8 cellular contexts compared by ENCODE assay signal in the genomic region with DNA sequence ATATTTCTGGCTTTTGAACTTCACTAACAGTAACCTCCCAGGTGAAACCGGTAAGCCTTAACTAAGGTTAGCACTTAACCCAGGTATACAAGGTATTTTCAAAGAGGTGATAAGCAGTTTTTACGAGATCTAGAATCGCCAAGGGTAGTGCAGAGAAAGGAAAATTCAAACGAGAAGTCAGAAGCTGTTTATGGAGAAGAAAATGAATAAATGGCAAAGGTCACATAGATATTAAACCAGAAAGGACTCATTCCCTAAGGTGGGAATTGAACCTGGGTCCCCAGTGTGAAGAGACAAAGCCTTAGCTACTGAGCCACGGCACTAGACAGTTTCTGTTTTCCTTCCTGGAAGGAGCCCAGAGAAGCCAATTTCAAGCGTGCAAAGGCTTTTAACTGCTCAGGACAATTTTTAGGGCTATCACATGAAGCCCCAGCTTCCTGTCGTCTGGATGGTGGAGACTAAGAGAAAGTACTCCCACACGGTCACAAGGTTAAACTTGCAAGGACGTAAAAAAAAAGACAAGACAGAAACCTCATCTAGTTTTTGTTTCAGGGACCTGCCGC. TPM values are rescaled to one million over a fixed set of nuclear protein-coding genes. Genes with fewer than 3 reads are reported as not detected.
DNase-seq lines count a peak whose midpoint lies in the region; ATAC-seq and TF ChIP-seq lines count a peak whose summit lies in the region.

No MANE protein-coding gene starts in this region.

- DNase-seq in G401 (ENCODE audit: low spot score) (peak; percentile 41), SK-MEL-5 (ENCODE audit: low read depth, low spot score) (peak; percentile 98), colonic mucosa (peak; percentile 75), middle frontal gyrus (ENCODE audit: extremely low spot score, low spot score) (no peak), posterior vena cava (ENCODE audit: low spot score) (no peak), GM23338 (ENCODE audit: low spot score) (no peak)

- peaks cover 26% of the 10 kb centered on the region for H3K4me1 ChIP-seq in colonic mucosa
- peaks cover 20% of the 10 kb centered on the region for H3K4me1 ChIP-seq in GM23338 (ENCODE audit: insufficient read depth)

- H3K9me2 ChIP-seq in GM23338 (ENCODE audit: insufficient read depth), result no peaks in the 10 kb centered on the region

- peaks cover 23% of the 10 kb centered on the region for H3K9me3 Mint-ChIP-seq in GM23338

- peaks cover 26% of the 10 kb centered on the region for H3K4me1 Mint-ChIP-seq in GM23338

- peak overlapping the region in 1 of 2 donors; percentile 63 for H3K9ac ChIP-seq in colonic mucosa (ENCODE audit: low read depth in 2 of 2, low read length in 2 of 2)

- no peaks in the 10 kb centered on the region for H3K9me3 ChIP-seq in colonic mucosa

- no peak overlapping the region for H3K4me3 Mint-ChIP-seq in GM23338

- no peak overlapping the region for H3K27ac Mint-ChIP-seq in GM23338

- H3K27ac ChIP-seq in colonic mucosa (peak overlapping the region; percentile 56), skin epidermis (peak overlapping the region in 11 of 21 experiments; percentile 13 to 77 (median 51)), GM23338 (ENCODE audit: low read depth) (no peak overlapping the region)

- TF ChIP-seq CTCF in colonic mucosa (IDR thresholded peaks at IDR 0.05) (no peak), GM23338 (conservative IDR thresholded peaks at IDR 0.05; ENCODE audit: low read depth in 2 of 2) (no peak)

- ATAC-seq in GM23338 (no peak), HG03095 (IDR thresholded peaks at IDR 0.05; ENCODE audit: unreplicated experiment) (no peak)

- H2AFZ ChIP-seq in GM23338, result no peak overlapping the region

- intact Hi-C loops in colonic mucosa (cut with DNase I) (no loop called here), posterior vena cava (cut with DNase I) (no loop called here)

- H3K79me2 ChIP-seq in GM23338 (replicated peaks; ENCODE audit: insufficient read depth), result no peaks in the 10 kb centered on the region

- in situ Hi-C loops in G401 (cut with HindIII; ENCODE audit: low sequenced_read_pairs) (no loop called here), SK-MEL-5 (cut with HindIII; ENCODE audit: low pct_unique_long_range_greater_than_20kb, low sequenced_read_pairs) (loop anchor here (25.0 kb wide), 1 partner anchor 131 kb away; a partner anchor contains a TSS)

- H3K4me3 ChIP-seq in colonic mucosa, result no peak overlapping the region
- H3K4me3 ChIP-seq in skin epidermis, result no peak overlapping the region
- no peak overlapping the region for H3K4me3 ChIP-seq in GM23338

- H3F3A ChIP-seq in GM23338 (replicated peaks; ENCODE audit: low read depth), result peaks cover under 1% of the 10 kb centered on the region; the same call in 1 of the 2 replicates

- no peak overlapping the region for H3K4me2 ChIP-seq in GM23338

- no peaks in the 10 kb centered on the region for H4K20me1 ChIP-seq in GM23338 (replicated peaks; ENCODE audit: insufficient read depth)

- H3K27me3 ChIP-seq in colonic mucosa (no peaks in the 10 kb centered on the region), GM23338 (ENCODE audit: insufficient read depth) (no peaks in the 10 kb centered on the region)

- H3K27me3 Mint-ChIP-seq in GM23338 (ENCODE audit: insufficient read depth, low read depth, poor library complexity), result peaks cover 5% of the 10 kb centered on the region

- H3K36me3 Mint-ChIP-seq in GM23338 (ENCODE audit: low read depth), result peaks cover 39% of the 10 kb centered on the region

- H3K36me3 ChIP-seq in colonic mucosa (no peaks in the 10 kb centered on the region), GM23338 (ENCODE audit: insufficient read depth) (peaks cover 5% of the 10 kb centered on the region; the same call in 1 of the 2 replicates)

TF ChIP-seq in GM23338, 12 proteins besides CTCF, POLR2A, EP300 and RAD21 (continues in another document):
- TF ChIP-seq STAT1 (IDR thresholded peaks at IDR 0.05; ENCODE audit: unreplicated experiment) (no peak), POLR2AphosphoS5 (IDR thresholded peaks at IDR 0.05; ENCODE audit: low read depth) (no peak), ZNF114 (CRISPR knock-in tag; IDR thresholded peaks at IDR 0.05) (no peak), EZH2phosphoT487 (IDR thresholded peaks at IDR 0.05; ENCODE audit: unreplicated experiment) (no peak), NANOG (IDR thresholded peaks at IDR 0.05; ENCODE audit: borderline replicate concordance) (no peak), EZH2 (IDR thresholded peaks at IDR 0.05; ENCODE audit: low read depth, unreplicated experiment) (no peak), JUNB (IDR thresholded peaks at IDR 0.05; ENCODE audit: unreplicated experiment) (no peak)
- TF ChIP-seq, protein P1, sequence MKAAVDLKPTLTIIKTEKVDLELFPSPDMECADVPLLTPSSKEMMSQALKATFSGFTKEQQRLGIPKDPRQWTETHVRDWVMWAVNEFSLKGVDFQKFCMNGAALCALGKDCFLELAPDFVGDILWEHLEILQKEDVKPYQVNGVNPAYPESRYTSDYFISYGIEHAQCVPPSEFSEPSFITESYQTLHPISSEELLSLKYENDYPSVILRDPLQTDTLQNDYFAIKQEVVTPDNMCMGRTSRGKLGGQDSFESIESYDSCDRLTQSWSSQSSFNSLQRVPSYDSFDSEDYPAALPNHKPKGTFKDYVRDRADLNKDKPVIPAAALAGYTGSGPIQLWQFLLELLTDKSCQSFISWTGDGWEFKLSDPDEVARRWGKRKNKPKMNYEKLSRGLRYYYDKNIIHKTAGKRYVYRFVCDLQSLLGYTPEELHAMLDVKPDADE (IDR thresholded peaks at IDR 0.05), result no peak

RNA-seq across cellular contexts. Expression of a gene that starts 5.7 kb away (rescaled TPM):
- 5.0 and 6.7 TPM in 2 replicates for total RNA-seq in G401 (2014; rRNA removed; shearing (Covaris generic))
- total RNA-seq in SK-MEL-5 (2014; rRNA removed; shearing (Covaris generic)), result 5.9 and 7.6 TPM in 2 replicates
- polyA plus RNA-seq in SK-MEL-5 (2015; cell fraction: cytosol; rRNA removed), result 14.7 and 17.1 TPM in 2 replicates
- polyA plus RNA-seq in SK-MEL-5 (2015; cell fraction: nucleus; rRNA removed), result 41.9 and 49.4 TPM in 2 replicates
- total RNA-seq in colonic mucosa (10 to 100 TPM in 1 of 2 donors, 1 to 10 TPM in 1; 9.3 to 16.7 TPM), posterior vena cava (1 to 10 TPM; 1.8 to 6.3 TPM)
- 2.3 and 2.6 TPM in 2 replicates for total RNA-seq in GM23338 (2014; rRNA removed; shearing (Covaris generic))
- 0.97 and 1.7 TPM in 2 replicates for polyA plus RNA-seq in GM23338 (2016; fragmentation: Nextera tagmentation; extraction: Ambion mirVana)

RNA-seq across cellular contexts. Expression of a gene that starts 18.6 kb away (rescaled TPM):
- total RNA-seq in G401 (2014; rRNA removed; shearing (Covaris generic)), result not detected in 2 replicates
- total RNA-seq in SK-MEL-5 (2014; rRNA removed; shearing (Covaris generic)), result not detected in 2 replicates
- not detected in 2 replicates for polyA plus RNA-seq in SK-MEL-5 (2015; cell fraction: cytosol; rRNA removed)
- polyA plus RNA-seq in SK-MEL-5 (2015; cell fraction: nucleus; rRNA removed), result not detected in 2 replicates
- total RNA-seq in colonic mucosa (under 1 TPM in 1 of 2 donors, not detected in 1; 0.12 TPM), posterior vena cava (not detected)
- 0.04 and 0.66 TPM in 2 replicates for total RNA-seq in GM23338 (2014; rRNA removed; shearing (Covaris generic))
- polyA plus RNA-seq in GM23338 (2016; fragmentation: Nextera tagmentation; extraction: Ambion mirVana), result 0.10 TPM in 1 of 2 replicates, not detected in the other

RNA-seq across cellular contexts. Expression of a gene that starts 44.0 kb away (rescaled TPM):
- not detected in 2 replicates for total RNA-seq in G401 (2014; rRNA removed; shearing (Covaris generic))
- 0.03 TPM in 1 of 2 replicates, not detected in the other for total RNA-seq in SK-MEL-5 (2014; rRNA removed; shearing (Covaris generic))
- polyA plus RNA-seq in SK-MEL-5 (2015; cell fraction: cytosol; rRNA removed), result 0.33 and 0.82 TPM in 2 replicates
- 0.39 TPM in 1 of 2 replicates, not detected in the other for polyA plus RNA-seq in SK-MEL-5 (2015; cell fraction: nucleus; rRNA removed)
- total RNA-seq in colonic mucosa (1 to 10 TPM; 2.0 to 2.7 TPM), posterior vena cava (1 to 10 TPM; 1.2 to 1.3 TPM)
- 1.0 and 4.8 TPM in 2 replicates for total RNA-seq in GM23338 (2014; rRNA removed; shearing (Covaris generic))
- 0.36 and 0.90 TPM in 2 replicates for polyA plus RNA-seq in GM23338 (2016; fragmentation: Nextera tagmentation; extraction: Ambion mirVana)

RNA-seq across cellular contexts. Expression of a gene that starts 50.4 kb away (rescaled TPM):
- total RNA-seq in G401 (2014; rRNA removed; shearing (Covaris generic)), result not detected in 2 replicates
- total RNA-seq in SK-MEL-5 (2014; rRNA removed; shearing (Covaris generic)), result not detected in 2 replicates
- 0.14 TPM in 1 of 2 replicates, not detected in the other for polyA plus RNA-seq in SK-MEL-5 (2015; cell fraction: cytosol; rRNA removed)
- polyA plus RNA-seq in SK-MEL-5 (2015; cell fraction: nucleus; rRNA removed), result not detected in 2 replicates
- 10 to 100 TPM; 27.4 to 27.6 TPM for total RNA-seq in colonic mucosa
- total RNA-seq in posterior vena cava, result 10 to 100 TPM; 12.9 to 17.5 TPM
- total RNA-seq in GM23338 (2014; rRNA removed; shearing (Covaris generic)), result 2.7 and 3.8 TPM in 2 replicates
- 2.4 and 3.1 TPM in 2 replicates for polyA plus RNA-seq in GM23338 (2016; fragmentation: Nextera tagmentation; extraction: Ambion mirVana)

Comparison
In these comparisons a context has a peak if more than half of its experiments do, and no peak if none do; other contexts are left out.
1. DNase-seq: peak in G401 (single experiment), SK-MEL-5 (single experiment) and colonic mucosa (single experiment); none in middle frontal gyrus (single experiment), posterior vena cava (single experiment) and GM23338 (single experiment).